In genomic region chr20:21505161-21505809, GRCh38 we compare ENCODE assay signal across 8 cellular contexts. TPM values are rescaled to one million over a fixed set of nuclear protein-coding genes. Genes with fewer than 3 reads are reported as not detected.
A peak's percentile ranks its signal among the peaks of the same experiment; 100 is the strongest.
DNase-seq lines count a peak whose midpoint lies in the region; ATAC-seq and TF ChIP-seq lines count a peak whose summit lies in the region.

No MANE protein-coding gene starts in this region.

- peaks cover 25% of the 10 kb centered on the region for H3K4me1 Mint-ChIP-seq in central memory CD8-positive, alpha-beta T cell

- DNase-seq in 8988T (peak; percentile 100), GM19238 (ENCODE audit: insufficient read length, low spot score) (peak; percentile 75), NCI-H146 (lab: John Stamatoyannopoulos, UW) (peak; percentile 56), kidney epithelial cell (ENCODE audit: low read depth) (no peak)
- DNase-seq in activated CD4-positive, CD25-positive, alpha-beta regulatory T cell treated with anti-CD3 and anti-CD28 coated beads, Interleukin-2, amount 50 U/mL, for 72 hours = peak; percentile 89
- DNase-seq in central memory CD8-positive, alpha-beta T cell (ENCODE audit: low spot score in 2 of 2) = peak; percentile 65 to 83
- DNase-seq in stimulated activated CD4-positive, alpha-beta T cell treated with anti-CD3 and anti-CD28 coated beads, Interleukin-2, amount 100 ng/mL, for 48 hours = peak; percentile 86 to 94

- no peaks in the 10 kb centered on the region for H3K36me3 ChIP-seq in kidney epithelial cell (ENCODE audit: control insufficient read depth, insufficient read depth, low read length)

- ATAC-seq in central memory CD8-positive, alpha-beta T cell (replicated peaks; ENCODE audit: extremely low read depth, poor library complexity, severe bottlenecking) = peak; percentile 35
- no peak for ATAC-seq in HG03159 (IDR thresholded peaks at IDR 0.05; ENCODE audit: unreplicated experiment)

- no peaks in the 10 kb centered on the region for H3K9me3 Mint-ChIP-seq in central memory CD8-positive, alpha-beta T cell

- no peak overlapping the region for H3K27ac Mint-ChIP-seq in central memory CD8-positive, alpha-beta T cell (ENCODE audit: low read depth)

- H3K27me3 Mint-ChIP-seq in central memory CD8-positive, alpha-beta T cell = peaks cover 80% of the 10 kb centered on the region

- TF ChIP-seq CTCF in kidney epithelial cell (IDR thresholded peaks at IDR 0.05; ENCODE audit: insufficient read depth, low read length, poor library complexity, severe bottlenecking) = peak; percentile 99

- peak overlapping the region; percentile 54 for H3K4me3 Mint-ChIP-seq in central memory CD8-positive, alpha-beta T cell

- peaks cover 62% of the 10 kb centered on the region for H3K27me3 ChIP-seq in kidney epithelial cell (ENCODE audit: control insufficient read depth, insufficient read depth, low read length)

- H3K4me3 ChIP-seq in kidney epithelial cell (ENCODE audit: low read depth, low read length) = peak overlapping the region; percentile 31

- H3K36me3 Mint-ChIP-seq in central memory CD8-positive, alpha-beta T cell (ENCODE audit: insufficient read depth) = peaks cover 14% of the 10 kb centered on the region

RNA-seq across cellular contexts. Expression of gene NKX2-2, which starts 8.6 kb away (rescaled TPM):
- not detected in 2 replicates for total RNA-seq in kidney epithelial cell
